10 cellular contexts compared by ENCODE assay signal in genomic region chr17:36190008-36190407, GRCh38. TPM values are rescaled to one million over a fixed set of nuclear protein-coding genes. Genes with fewer than 3 reads are reported as not detected.
DNase-seq lines count a peak whose midpoint lies in the region; ATAC-seq and TF ChIP-seq lines count a peak whose summit lies in the region.
"Not testable (repeated sequence)": the region's sequence is repeated elsewhere in the genome, so short reads cannot be mapped to it uniquely, and the experiment has no call there.
"Had no signal": no experiment of that assay in that cellular context is flagged by ENCODE, and none has a peak within 500 bp of the region (broad histone marks: within the 10 kb centered on the region; RNA-seq: fewer than 3 reads in every experiment).

No MANE protein-coding gene starts in this region.

- not testable (repeated sequence) for H3K4me3 ChIP-seq in CD8-positive, alpha-beta T cell (ENCODE audit: low read depth, low read length); Karpas-422 (ENCODE audit: low read length); vagina

- not testable (repeated sequence) for TF ChIP-seq CTCF in CD8-positive, alpha-beta T cell (IDR thresholded peaks at IDR 0.05); endothelial cell (IDR thresholded peaks at IDR 0.05; ENCODE audit: unreplicated experiment); vagina (IDR thresholded peaks at IDR 0.05)

- not testable (repeated sequence) for H3K9me2 ChIP-seq in Karpas-422 (replicated peaks; ENCODE audit: insufficient read depth, low read length)

- peaks cover 16% of the 10 kb centered on the region for H3K4me1 ChIP-seq in CD8-positive, alpha-beta T cell (ENCODE audit: insufficient read depth, low read length)
- peaks cover 20% of the 10 kb centered on the region for H3K4me1 ChIP-seq in Karpas-422 (ENCODE audit: low read length)
- H3K4me1 ChIP-seq in vagina, result not testable (repeated sequence)

- not testable (repeated sequence) for H3K79me2 ChIP-seq in Karpas-422 (ENCODE audit: low read length)

- not testable (repeated sequence) for H4K20me1 ChIP-seq in Karpas-422 (ENCODE audit: insufficient read depth, low read depth, low read length)

- not testable (repeated sequence) for H3K27me3 ChIP-seq in CD8-positive, alpha-beta T cell (ENCODE audit: insufficient read depth, low read length); Karpas-422 (ENCODE audit: low read length); vagina

- H3K9ac ChIP-seq in Karpas-422 (ENCODE audit: low read length), result not testable (repeated sequence)

- not testable (repeated sequence) for H3K36me3 Mint-ChIP-seq in CD8-positive, alpha-beta T cell; T-cell; endothelial cell (ENCODE audit: low read depth, unreplicated experiment); natural killer cell treated with Interleukin-12 subunit alpha and Interleukin-12 subunit beta and Interleukin-15 and Interleukin-18, amount 100 ng/mL, for 72 hours
- H3K36me3 Mint-ChIP-seq in central memory CD8-positive, alpha-beta T cell (ENCODE audit: insufficient read depth), result peaks cover 21% of the 10 kb centered on the region

- H3K27ac ChIP-seq in CD8-positive, alpha-beta T cell (ENCODE audit: low read depth, low read length); Karpas-422 (ENCODE audit: low read length): not testable (repeated sequence)
- peak overlapping the region; percentile 6 for H3K27ac ChIP-seq in vagina

- DNase-seq in CD8-positive, alpha-beta T cell; T-cell; central memory CD8-positive, alpha-beta T cell (ENCODE audit: low spot score in 2 of 2); endothelial cell (ENCODE audit: low spot score); natural killer cell treated with Interleukin-12 subunit alpha and Interleukin-12 subunit beta and Interleukin-15 and Interleukin-18, amount 100 ng/mL, for 72 hours (ENCODE audit: low spot score); vagina (ENCODE audit: extremely low spot score in 2 of 2): not testable (repeated sequence)
- DNase-seq in Karpas-422, result peak; percentile 16

- ATAC-seq in CD8-positive, alpha-beta T cell; T-cell (replicated peaks in 1 of 4); central memory CD8-positive, alpha-beta T cell (replicated peaks; ENCODE audit: extremely low read depth, poor library complexity, severe bottlenecking); natural killer cell treated with Interleukin-12 subunit alpha and Interleukin-12 subunit beta and Interleukin-15 and Interleukin-18, amount 100 ng/mL, for 72 hours: not testable (repeated sequence)

- H3K9me3 ChIP-seq in CD8-positive, alpha-beta T cell (ENCODE audit: low read length); Karpas-422 (ENCODE audit: low read length); vagina: not testable (repeated sequence)

- not testable (repeated sequence) for H2AFZ ChIP-seq in Karpas-422 (ENCODE audit: low read length)

- H3K27me3 Mint-ChIP-seq in CD8-positive, alpha-beta T cell (ENCODE audit: low read depth); central memory CD8-positive, alpha-beta T cell; endothelial cell (ENCODE audit: unreplicated experiment); natural killer cell treated with Interleukin-12 subunit alpha and Interleukin-12 subunit beta and Interleukin-15 and Interleukin-18, amount 100 ng/mL, for 72 hours: not testable (repeated sequence)
- H3K27me3 Mint-ChIP-seq in T-cell, result peaks cover 15 to 59% of the 10 kb centered on the region in 2 donors

- not testable (repeated sequence) for H3K36me3 ChIP-seq in CD8-positive, alpha-beta T cell (ENCODE audit: insufficient read depth, low read length); Karpas-422 (ENCODE audit: insufficient read depth, low read length); vagina

- H3K4me2 ChIP-seq in Karpas-422 (ENCODE audit: low read depth, low read length, poor library complexity, severe bottlenecking), result not testable (repeated sequence)

- not testable (repeated sequence) for H3K4me3 Mint-ChIP-seq in CD8-positive, alpha-beta T cell; T-cell; endothelial cell (ENCODE audit: unreplicated experiment)
- peak overlapping the region; percentile 62 for H3K4me3 Mint-ChIP-seq in central memory CD8-positive, alpha-beta T cell
- H3K4me3 Mint-ChIP-seq in natural killer cell treated with Interleukin-12 subunit alpha and Interleukin-12 subunit beta and Interleukin-15 and Interleukin-18, amount 100 ng/mL, for 72 hours, result peak overlapping the region; percentile 77

- POLR2A ChIA-PET in CD8-positive, alpha-beta T cell (lab: Charles Lee); T-cell (lab: Charles Lee): not testable (repeated sequence)

- H3K4me1 Mint-ChIP-seq in CD8-positive, alpha-beta T cell (ENCODE audit: low read depth), result peaks cover 64% of the 10 kb centered on the region
- peaks cover 0 to 52% (median 33%) of the 10 kb centered on the region in 3 donors for H3K4me1 Mint-ChIP-seq in T-cell
- H3K4me1 Mint-ChIP-seq in central memory CD8-positive, alpha-beta T cell, result peaks cover 84% of the 10 kb centered on the region
- peaks cover 60% of the 10 kb centered on the region for H3K4me1 Mint-ChIP-seq in endothelial cell (ENCODE audit: unreplicated experiment)
- H3K4me1 Mint-ChIP-seq in natural killer cell treated with Interleukin-12 subunit alpha and Interleukin-12 subunit beta and Interleukin-15 and Interleukin-18, amount 100 ng/mL, for 72 hours (ENCODE audit: low read depth in 2 of 2), result peaks cover 66 to 87% of the 10 kb centered on the region in 2 donors

- CTCF ChIA-PET in CD8-positive, alpha-beta T cell (lab: Charles Lee); T-cell (lab: Charles Lee): not testable (repeated sequence)

- not testable (repeated sequence) for TF ChIP-seq POLR2A in vagina (IDR thresholded peaks at IDR 0.05)

- intact Hi-C loops in CD8-positive, alpha-beta T cell (cut with DNase I, micrococcal nuclease); vagina (cut with DNase I): not testable (repeated sequence)

- peak overlapping the region; percentile 82 for H3K27ac Mint-ChIP-seq in CD8-positive, alpha-beta T cell
- H3K27ac Mint-ChIP-seq in T-cell, result peak overlapping the region; percentile 37 to 55
- peak overlapping the region; percentile 97 for H3K27ac Mint-ChIP-seq in central memory CD8-positive, alpha-beta T cell (ENCODE audit: low read depth)
- H3K27ac Mint-ChIP-seq in endothelial cell (ENCODE audit: unreplicated experiment), result peak overlapping the region; percentile 83
- H3K27ac Mint-ChIP-seq in natural killer cell treated with Interleukin-12 subunit alpha and Interleukin-12 subunit beta and Interleukin-15 and Interleukin-18, amount 100 ng/mL, for 72 hours, result peak overlapping the region; percentile 56 to 84

- H3K9me3 Mint-ChIP-seq in CD8-positive, alpha-beta T cell; T-cell; central memory CD8-positive, alpha-beta T cell; endothelial cell (ENCODE audit: unreplicated experiment); natural killer cell treated with Interleukin-12 subunit alpha and Interleukin-12 subunit beta and Interleukin-15 and Interleukin-18, amount 100 ng/mL, for 72 hours: not testable (repeated sequence)

RNA-seq across cellular contexts. Expression of gene CCL3L1, which starts 6.5 kb away (rescaled TPM):
- total RNA-seq in CD8-positive, alpha-beta T cell, result 1 to 10 TPM; 6.2 to 7.5 TPM
- total RNA-seq in Karpas-422 (2014; rRNA removed; shearing (Covaris generic); ENCODE audit: low replicate concordance), result 1.9 and 6.4 TPM in 2 replicates
- 1 to 10 TPM; 1.1 to 7.5 (median 1.4) TPM for total RNA-seq in T-cell
- total RNA-seq in endothelial cell (ENCODE audit: unreplicated experiment), result 4.0 TPM
- total RNA-seq in natural killer cell treated with Interleukin-12 subunit alpha and Interleukin-12 subunit beta and Interleukin-15 and Interleukin-18, amount 100 ng/mL, for 72 hours, result 10 to 100 TPM; 59.6 to 82.1 TPM
- not detected for total RNA-seq in vagina
- total RNA-seq: GM23338, H9, HT-29 had no signal

RNA-seq across cellular contexts. Expression of gene TBC1D3B, which starts 13.6 kb away (rescaled TPM):
- 1 to 10 TPM; 4.6 to 5.4 TPM for total RNA-seq in CD8-positive, alpha-beta T cell
- total RNA-seq in Karpas-422 (2014; rRNA removed; shearing (Covaris generic); ENCODE audit: low replicate concordance), result 0.63 and 3.6 TPM in 2 replicates
- 10 to 100 TPM in 4 of 5 donors, 1 to 10 TPM in 1; 6.1 to 13.7 (median 12.2) TPM for total RNA-seq in T-cell
- total RNA-seq in endothelial cell (ENCODE audit: unreplicated experiment), result 8.9 TPM
- total RNA-seq in natural killer cell treated with Interleukin-12 subunit alpha and Interleukin-12 subunit beta and Interleukin-15 and Interleukin-18, amount 100 ng/mL, for 72 hours, result 10 to 100 TPM in 1 of 2 donors, 1 to 10 TPM in 1; 9.2 to 10.7 TPM
- total RNA-seq in vagina, result 3.4 TPM

RNA-seq across cellular contexts. Expression of gene CCL4L2, which starts 20.9 kb away (rescaled TPM):
- total RNA-seq in CD8-positive, alpha-beta T cell, result 1 to 10 TPM; 6.6 to 6.9 TPM
- total RNA-seq in Karpas-422 (2014; rRNA removed; shearing (Covaris generic); ENCODE audit: low replicate concordance), result 14.9 and 26.9 TPM in 2 replicates
- 10 to 100 TPM in 1 of 5 donors, 1 to 10 TPM in 4; 1.1 to 12.6 (median 2.2) TPM for total RNA-seq in T-cell
- not detected for total RNA-seq in endothelial cell (ENCODE audit: unreplicated experiment)
- 10 to 100 TPM; 24.9 to 37.4 TPM for total RNA-seq in natural killer cell treated with Interleukin-12 subunit alpha and Interleukin-12 subunit beta and Interleukin-15 and Interleukin-18, amount 100 ng/mL, for 72 hours
- total RNA-seq in vagina, result 5.2 TPM
- total RNA-seq: GM23338, H9, HT-29 had no signal

Comparison
In these comparisons a context has a peak if more than half of its experiments do, and no peak if none do; other contexts are left out.
1. H3K27ac Mint-ChIP-seq: peak in every context shown above with its lines; median percentile 97 in central memory CD8-positive, alpha-beta T cell; 83 in endothelial cell; 82 in CD8-positive, alpha-beta T cell; 70 in natural killer cell treated with Interleukin-12 subunit alpha and Interleukin-12 subunit beta and Interleukin-15 and Interleukin-18, amount 100 ng/mL, for 72 hours; 46 in T-cell.